Comparison of ENCODE assay signal across 1 cellular context in the genomic region with DNA sequence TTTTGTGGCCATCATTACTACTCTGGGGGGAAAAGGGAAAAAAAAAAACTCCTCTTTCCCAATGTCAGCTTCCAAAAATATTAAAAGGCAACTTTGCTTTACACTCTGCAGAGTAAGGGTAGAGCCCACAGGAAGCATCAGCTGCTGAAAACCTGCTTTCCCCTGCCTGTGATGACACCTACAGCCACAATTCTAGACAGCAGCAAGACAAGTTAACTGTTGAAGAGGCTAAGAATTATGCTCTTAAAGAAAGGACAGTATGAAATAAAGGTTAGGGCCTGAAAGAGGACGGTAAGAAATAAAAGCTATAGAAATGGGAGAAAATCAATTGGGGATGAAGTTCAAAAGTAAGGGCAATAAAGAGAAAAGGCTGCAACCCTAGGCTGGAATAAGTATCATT.
A peak's percentile ranks its signal among the peaks of the same experiment; 100 is the strongest.
TF ChIP-seq lines count a peak whose summit lies in the region.

No MANE protein-coding gene starts in this region.

TF ChIP-seq in HEK293, 187 proteins besides CTCF, POLR2A, EP300 and RAD21 (continued from another document):
- TF ChIP-seq, protein P1, sequence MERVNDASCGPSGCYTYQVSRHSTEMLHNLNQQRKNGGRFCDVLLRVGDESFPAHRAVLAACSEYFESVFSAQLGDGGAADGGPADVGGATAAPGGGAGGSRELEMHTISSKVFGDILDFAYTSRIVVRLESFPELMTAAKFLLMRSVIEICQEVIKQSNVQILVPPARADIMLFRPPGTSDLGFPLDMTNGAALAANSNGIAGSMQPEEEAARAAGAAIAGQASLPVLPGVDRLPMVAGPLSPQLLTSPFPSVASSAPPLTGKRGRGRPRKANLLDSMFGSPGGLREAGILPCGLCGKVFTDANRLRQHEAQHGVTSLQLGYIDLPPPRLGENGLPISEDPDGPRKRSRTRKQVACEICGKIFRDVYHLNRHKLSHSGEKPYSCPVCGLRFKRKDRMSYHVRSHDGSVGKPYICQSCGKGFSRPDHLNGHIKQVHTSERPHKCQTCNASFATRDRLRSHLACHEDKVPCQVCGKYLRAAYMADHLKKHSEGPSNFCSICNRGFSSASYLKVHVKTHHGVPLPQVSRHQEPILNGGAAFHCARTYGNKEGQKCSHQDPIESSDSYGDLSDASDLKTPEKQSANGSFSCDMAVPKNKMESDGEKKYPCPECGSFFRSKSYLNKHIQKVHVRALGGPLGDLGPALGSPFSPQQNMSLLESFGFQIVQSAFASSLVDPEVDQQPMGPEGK (tag by site-specific recombination; IDR thresholded peaks at IDR 0.05) = no peak
- peak; percentile 24 for TF ChIP-seq ZNF654 (tag by site-specific recombination; IDR thresholded peaks at IDR 0.05; ENCODE audit: low read depth)
- no peak for TF ChIP-seq ZNF174 (tag by site-specific recombination; IDR thresholded peaks at IDR 0.05)
